In genomic region chr1:167416506-167416905, GRCh38 we compare ENCODE assay signal across 19 cellular contexts.
DNase-seq lines count a peak whose midpoint lies in the region; ATAC-seq and TF ChIP-seq lines count a peak whose summit lies in the region.
"Had no signal": no experiment of that assay in that cellular context is flagged by ENCODE, and none has a peak within 500 bp of the region (broad histone marks: within the 10 kb centered on the region; RNA-seq: fewer than 3 reads in every experiment).

No MANE protein-coding gene starts in this region.

- H3K4me2 ChIP-seq in GM23338 (no peak overlapping the region), PC-9 (no peak overlapping the region), PC-3 (ENCODE audit: low read length) (no peak overlapping the region)

- H2AFZ ChIP-seq in GM23338 (no peak overlapping the region), PC-9 (no peak overlapping the region), PC-3 (ENCODE audit: low read length) (no peak overlapping the region)

- BruUV-seq in PC-9 (replicated peaks; lab: Mats Ljungman, UMichigan) = no TSS peak
- BruUV-seq in PC-3 (replicated peaks; lab: Mats Ljungman, UMichigan) = no TSS peak

- intact Hi-C loops in PC-9 (cut with micrococcal nuclease; ENCODE audit: unreplicated experiment) (no loop called here), PC-3 (cut with micrococcal nuclease) (no loop called here)

- H3K27me3 Mint-ChIP-seq in GM23338 (ENCODE audit: insufficient read depth, low read depth, poor library complexity) = peaks cover 3% of the 10 kb centered on the region
- H3K27me3 Mint-ChIP-seq: IgD-negative memory B cell had no signal

- H3F3A ChIP-seq in GM23338 (replicated peaks; ENCODE audit: low read depth) (no peaks in the 10 kb centered on the region), PC-9 (ENCODE audit: insufficient read depth, low read depth) (peaks cover 7% of the 10 kb centered on the region; the same call in 1 of the 2 replicates), PC-3 (ENCODE audit: low read length, unreplicated experiment) (no peaks in the 10 kb centered on the region)

- no peak overlapping the region for H3K4me3 ChIP-seq in GM23338
- no peak overlapping the region for H3K4me3 ChIP-seq in PC-9
- no peak overlapping the region for H3K4me3 ChIP-seq in epithelial cell of esophagus (ENCODE audit: low read length)
- no peak overlapping the region for H3K4me3 ChIP-seq in PC-3 (ENCODE audit: low read length)

- peaks cover 53% of the 10 kb centered on the region for H3K36me3 Mint-ChIP-seq in GM23338 (ENCODE audit: low read depth)
- peaks cover 61% of the 10 kb centered on the region for H3K36me3 Mint-ChIP-seq in stimulated activated effector memory CD8-positive, alpha-beta T cell treated with anti-CD3 and anti-CD28 coated beads, Interleukin-12 subunit alpha, Interleukin-12 subunit beta, amount 100 ng/mL, for 72 hours

- CTCF ChIA-PET in PC-9 (lab: Charles Lee) = no interaction called here
- CTCF ChIA-PET in PC-3 (lab: Charles Lee) = interaction anchor here (0.5 to 0.6 kb wide), 2 partner anchors 149 to 352 kb away, joined by 4 to 9 read pairs; no protein-coding TSS in a partner anchor

- H3K79me2 ChIP-seq in GM23338 (replicated peaks; ENCODE audit: insufficient read depth) = 0 out of 2 replicates have a peak, but pooled peaks cover 4% of the 10 kb centered on the region
- H3K79me2 ChIP-seq in PC-9 (ENCODE audit: low read depth) = no peaks in the 10 kb centered on the region
- H3K79me2 ChIP-seq in PC-3 (ENCODE audit: low read length) = no peaks in the 10 kb centered on the region

- H3K4me1 ChIP-seq in GM23338 (ENCODE audit: insufficient read depth) (peaks cover 4% of the 10 kb centered on the region; the same call in 1 of the 2 replicates), PC-9 (replicated peaks; ENCODE audit: insufficient read depth) (peaks cover 6% of the 10 kb centered on the region), PC-3 (ENCODE audit: insufficient read depth, low read length) (peaks cover 7% of the 10 kb centered on the region; the same call in 1 of the 2 replicates)

- H3K27me3 ChIP-seq in GM23338 (ENCODE audit: insufficient read depth) (no peaks in the 10 kb centered on the region), PC-9 (ENCODE audit: insufficient read depth, low read depth) (no peaks in the 10 kb centered on the region), PC-3 (ENCODE audit: low read length) (no peaks in the 10 kb centered on the region)

- no peaks in the 10 kb centered on the region for H4K20me1 ChIP-seq in GM23338 (replicated peaks; ENCODE audit: insufficient read depth)
- no peaks in the 10 kb centered on the region for H4K20me1 ChIP-seq in PC-9 (ENCODE audit: insufficient read depth)
- H4K20me1 ChIP-seq in PC-3 (ENCODE audit: low read length) = no peaks in the 10 kb centered on the region

- peaks cover 22% of the 10 kb centered on the region; the same call in 1 of the 2 replicates for H3K36me3 ChIP-seq in GM23338 (ENCODE audit: insufficient read depth)
- H3K36me3 ChIP-seq in PC-9 (ENCODE audit: low read depth) = 0 out of 2 replicates have a peak, but pooled peaks cover 5% of the 10 kb centered on the region
- peaks cover 8% of the 10 kb centered on the region; the same call in 1 of the 2 replicates for H3K36me3 ChIP-seq in PC-3 (ENCODE audit: low read depth, low read length)

- no peaks in the 10 kb centered on the region for H3K9me2 ChIP-seq in GM23338 (ENCODE audit: insufficient read depth)
- H3K9me2 ChIP-seq in PC-9 (ENCODE audit: insufficient read depth) = no peaks in the 10 kb centered on the region
- H3K9me2 ChIP-seq in PC-3 (replicated peaks; ENCODE audit: low read length) = no peaks in the 10 kb centered on the region

- H3K9ac ChIP-seq in PC-3 (ENCODE audit: low read length) = no peak overlapping the region

- no peaks in the 10 kb centered on the region; the same call in 2 of the 3 replicates for H3K9me3 Mint-ChIP-seq in GM23338
- H3K9me3 Mint-ChIP-seq in stimulated activated effector memory CD8-positive, alpha-beta T cell treated with anti-CD3 and anti-CD28 coated beads, Interleukin-12 subunit alpha, Interleukin-12 subunit beta, amount 100 ng/mL, for 72 hours = no peaks in the 10 kb centered on the region
- H3K9me3 Mint-ChIP-seq: IgD-negative memory B cell had no signal

- H3K4me1 Mint-ChIP-seq in GM23338 = peaks cover 26% of the 10 kb centered on the region
- peaks cover 16% of the 10 kb centered on the region for H3K4me1 Mint-ChIP-seq in stimulated activated effector memory CD8-positive, alpha-beta T cell treated with anti-CD3 and anti-CD28 coated beads, Interleukin-12 subunit alpha, Interleukin-12 subunit beta, amount 100 ng/mL, for 72 hours

- TF ChIP-seq CTCF in GM23338 (conservative IDR thresholded peaks at IDR 0.05; ENCODE audit: low read depth in 2 of 2) = no peak
- TF ChIP-seq CTCF in PC-9 (conservative IDR thresholded peaks at IDR 0.05) = no peak
- no peak for TF ChIP-seq CTCF in epithelial cell of esophagus (IDR thresholded peaks at IDR 0.05; ENCODE audit: insufficient read depth, low read depth, low read length, missing control alignments)
- no peak for TF ChIP-seq CTCF in PC-3 (conservative IDR thresholded peaks at IDR 0.05; ENCODE audit: low read depth, low read length)

- DNase-seq in GM23338 (ENCODE audit: low spot score) (no peak), PC-9 (peak in 1 of 2 experiments; percentile 59), epithelial cell of esophagus (ENCODE audit: low read depth) (peak; percentile 44), renal cortical epithelial cell (ENCODE audit: low read depth) (peak; percentile 17), PC-3 (no peak), amniotic stem cell (lab: John Stamatoyannopoulos, UW) (no peak)
- no peak for DNase-seq in stimulated activated effector memory CD8-positive, alpha-beta T cell treated with anti-CD3 and anti-CD28 coated beads, Interleukin-12 subunit alpha, Interleukin-12 subunit beta, amount 100 ng/mL, for 72 hours (ENCODE audit: low spot score in 2 of 2)
- DNase-seq: ACHN, DMS 273 treated with DMSO at 0.1 percent for 48 hours, DND-41, H7, NCI-H1105 treated with DMSO at 0.1 percent for 48 hours, NCI-H1694, NCI-H226, NCI-H524 had no signal

- POLR2A ChIA-PET in PC-9 (lab: Charles Lee; ENCODE audit: unreplicated experiment) = interaction anchor here (0.8 kb wide), 1 partner anchor 47 kb away, joined by 7 read pairs; no protein-coding TSS in a partner anchor
- POLR2A ChIA-PET in PC-3 (lab: Charles Lee; ENCODE audit: unreplicated experiment) = no interaction called here

- no peak overlapping the region for H3K4me3 Mint-ChIP-seq in GM23338
- no peak overlapping the region for H3K4me3 Mint-ChIP-seq in stimulated activated effector memory CD8-positive, alpha-beta T cell treated with anti-CD3 and anti-CD28 coated beads, Interleukin-12 subunit alpha, Interleukin-12 subunit beta, amount 100 ng/mL, for 72 hours
- H3K4me3 Mint-ChIP-seq: CD14-positive monocyte, IgD-negative memory B cell had no signal

- peak overlapping the region; percentile 23; the same call in 1 of the 2 replicates for H3K27ac ChIP-seq in GM23338 (ENCODE audit: low read depth)
- peak overlapping the region; percentile 36; the same call in 1 of the 2 replicates for H3K27ac ChIP-seq in PC-9
- no peak overlapping the region for H3K27ac ChIP-seq in PC-3 (ENCODE audit: low read length)
- H3K27ac ChIP-seq: HL-60 had no signal

- no peaks in the 10 kb centered on the region for H3K9me3 ChIP-seq in PC-9 (ENCODE audit: insufficient read depth, low read depth)
- H3K9me3 ChIP-seq in PC-3 (ENCODE audit: low read length) = no peaks in the 10 kb centered on the region

- ATAC-seq in GM23338 (peak; percentile 71), PC-3 (no peak), HG02970 (IDR thresholded peaks at IDR 0.05; ENCODE audit: low FRiP score, unreplicated experiment) (no peak)
- ATAC-seq in stimulated activated effector memory CD8-positive, alpha-beta T cell treated with anti-CD3 and anti-CD28 coated beads, Interleukin-12 subunit alpha, Interleukin-12 subunit beta, amount 100 ng/mL, for 72 hours = no peak

- peak overlapping the region; percentile 69; the same call in 1 of the 2 replicates for H3K27ac Mint-ChIP-seq in GM23338
- H3K27ac Mint-ChIP-seq in stimulated activated effector memory CD8-positive, alpha-beta T cell treated with anti-CD3 and anti-CD28 coated beads, Interleukin-12 subunit alpha, Interleukin-12 subunit beta, amount 100 ng/mL, for 72 hours = no peak overlapping the region

TF ChIP-seq in GM23338, 12 proteins besides CTCF, POLR2A, EP300 and RAD21 (continues in another document):
- TF ChIP-seq, protein P1, sequence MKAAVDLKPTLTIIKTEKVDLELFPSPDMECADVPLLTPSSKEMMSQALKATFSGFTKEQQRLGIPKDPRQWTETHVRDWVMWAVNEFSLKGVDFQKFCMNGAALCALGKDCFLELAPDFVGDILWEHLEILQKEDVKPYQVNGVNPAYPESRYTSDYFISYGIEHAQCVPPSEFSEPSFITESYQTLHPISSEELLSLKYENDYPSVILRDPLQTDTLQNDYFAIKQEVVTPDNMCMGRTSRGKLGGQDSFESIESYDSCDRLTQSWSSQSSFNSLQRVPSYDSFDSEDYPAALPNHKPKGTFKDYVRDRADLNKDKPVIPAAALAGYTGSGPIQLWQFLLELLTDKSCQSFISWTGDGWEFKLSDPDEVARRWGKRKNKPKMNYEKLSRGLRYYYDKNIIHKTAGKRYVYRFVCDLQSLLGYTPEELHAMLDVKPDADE (IDR thresholded peaks at IDR 0.05) = no peak
- TF ChIP-seq ZNF114 (CRISPR knock-in tag; IDR thresholded peaks at IDR 0.05) = no peak
- no peak for TF ChIP-seq ZNF331 (CRISPR knock-in tag; IDR thresholded peaks at IDR 0.05; ENCODE audit: low read depth)
- no peak for TF ChIP-seq POLR2AphosphoS5 (IDR thresholded peaks at IDR 0.05; ENCODE audit: low read depth)
- no peak for TF ChIP-seq JUNB (IDR thresholded peaks at IDR 0.05; ENCODE audit: unreplicated experiment)
- TF ChIP-seq EZH2 (IDR thresholded peaks at IDR 0.05; ENCODE audit: low read depth, unreplicated experiment) = no peak

Comparison
In these comparisons a context has a peak if more than half of its experiments do, and no peak if none do; other contexts are left out.
1. DNase-seq: peak in epithelial cell of esophagus (single experiment) and renal cortical epithelial cell (single experiment); none in GM23338 (single experiment), PC-3 (single experiment), amniotic stem cell (single experiment) and stimulated activated effector memory CD8-positive, alpha-beta T cell treated with anti-CD3 and anti-CD28 coated beads, Interleukin-12 subunit alpha, Interleukin-12 subunit beta, amount 100 ng/mL, for 72 hours (0 of 2).